Comparison of ENCODE assay signal across 8 cellular contexts in the genomic region with DNA sequence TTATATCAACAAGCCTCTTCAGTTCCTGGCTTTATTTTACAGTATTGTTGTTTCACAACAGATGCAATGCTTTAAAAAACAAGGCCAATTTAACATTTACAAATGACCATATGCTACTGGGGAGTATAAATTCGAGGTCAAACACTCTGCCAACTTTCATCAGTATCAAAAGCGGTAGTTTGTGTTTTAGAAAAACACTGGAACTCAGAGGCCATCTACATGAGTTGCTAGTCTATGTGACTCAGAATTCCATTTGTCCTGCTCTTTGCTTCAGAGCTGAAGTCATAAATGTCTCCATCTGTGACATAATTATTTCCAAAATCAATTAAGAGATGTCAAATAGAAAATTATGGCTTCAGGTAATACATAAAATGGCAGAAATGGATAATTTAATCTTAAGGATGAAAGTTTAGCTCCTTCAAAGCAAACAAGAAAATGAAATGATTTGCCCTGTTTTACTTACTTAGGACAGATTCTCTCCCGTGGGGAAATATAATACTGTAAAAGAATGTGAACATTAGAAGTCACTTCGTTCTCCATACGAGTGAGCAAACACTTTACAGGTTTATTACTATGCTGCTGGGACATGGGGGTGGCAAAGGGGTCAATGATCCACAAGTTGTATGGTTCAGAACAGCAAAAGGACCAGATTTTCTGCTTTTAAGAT. TPM values are rescaled to one million over a fixed set of nuclear protein-coding genes. Genes with fewer than 3 reads are reported as not detected.
A peak's percentile ranks its signal among the peaks of the same experiment; 100 is the strongest.
DNase-seq lines count a peak whose midpoint lies in the region; ATAC-seq, FAIRE-seq and TF ChIP-seq lines count a peak whose summit lies in the region.

No MANE protein-coding gene starts in this region.

- no peaks in the 10 kb centered on the region; the same call in 1 of the 2 replicates for H3K36me3 ChIP-seq in Panc1 (ENCODE audit: control insufficient read depth, insufficient read depth, low read length)

- H3K4me1 Mint-ChIP-seq in endothelial cell (ENCODE audit: unreplicated experiment): peaks cover 33% of the 10 kb centered on the region

- peak overlapping the region; percentile 70 for H3K4me3 Mint-ChIP-seq in endothelial cell (ENCODE audit: unreplicated experiment)

- DNase-seq in GM12892 (ENCODE audit: insufficient read length) (no peak), Panc1 (ENCODE audit: low read depth, low spot score) (no peak), endothelial cell (ENCODE audit: low spot score) (no peak), retinal pigment epithelial cell (ENCODE audit: low read depth) (no peak)
- DNase-seq in central memory CD4-positive, alpha-beta T cell: no peak

- intact Hi-C loops in Panc1 (cut with micrococcal nuclease; ENCODE audit: unreplicated experiment): no loop called here

- ATAC-seq in Panc1 (no peak), HG02759 (IDR thresholded peaks at IDR 0.05; ENCODE audit: unreplicated experiment) (no peak), HG03571 (IDR thresholded peaks at IDR 0.05; ENCODE audit: unreplicated experiment) (no peak), GM21529 (IDR thresholded peaks at IDR 0.05; ENCODE audit: unreplicated experiment) (no peak)

- CTCF ChIA-PET in Panc1 (lab: Charles Lee): no interaction called here

- peak overlapping the region; percentile 34 for H3K27ac Mint-ChIP-seq in endothelial cell (ENCODE audit: unreplicated experiment)

- no peaks in the 10 kb centered on the region for H3K9me3 Mint-ChIP-seq in endothelial cell (ENCODE audit: unreplicated experiment)

- TF ChIP-seq CTCF in Panc1 (IDR thresholded peaks at IDR 0.05) (no peak), endothelial cell (IDR thresholded peaks at IDR 0.05; ENCODE audit: unreplicated experiment) (no peak), retinal pigment epithelial cell (conservative IDR thresholded peaks at IDR 0.05; ENCODE audit: low read depth, low read length) (no peak)

- H3K9me3 ChIP-seq in Panc1 (ENCODE audit: control insufficient read depth, insufficient read depth, low read depth, low read length): no peaks in the 10 kb centered on the region

- H3K36me3 Mint-ChIP-seq in endothelial cell (ENCODE audit: low read depth, unreplicated experiment): peaks cover 9% of the 10 kb centered on the region

- peak; percentile 42 for FAIRE-seq in GM12892 (lab: Jason Lieb, UNC)

- H3K27me3 ChIP-seq in Panc1 (ENCODE audit: control insufficient read depth, insufficient read depth, low read length): no peaks in the 10 kb centered on the region

- TF ChIP-seq POLR2A in GM12892 (IDR thresholded peaks at IDR 0.05; ENCODE audit: low read depth, low read length): no peak

- in situ Hi-C loops in Panc1 (cut with HindIII; ENCODE audit: low pct_unique_long_range_greater_than_20kb, low sequenced_read_pairs): no loop called here

- peak overlapping the region in 1 of 2 experiments; percentile 77; a peak in 2 of 4 replicates for H3K4me3 ChIP-seq in Panc1 (ENCODE audit: low read depth in 2 of 2, low read length in 2 of 2)
- H3K4me3 ChIP-seq in retinal pigment epithelial cell (ENCODE audit: low read length): peak overlapping the region; percentile 99

- POLR2A ChIA-PET in Panc1 (lab: Charles Lee): no interaction called here

- BruUV-seq in Panc1 (replicated peaks; lab: Mats Ljungman, UMichigan): no TSS peak

- H3K27ac ChIP-seq in Panc1 (ENCODE audit: low read length): peak overlapping the region; percentile 29; the same call in 1 of the 2 replicates

- H3K27me3 Mint-ChIP-seq in endothelial cell (ENCODE audit: unreplicated experiment): peaks cover 15% of the 10 kb centered on the region

- H3K4me1 ChIP-seq in Panc1 (ENCODE audit: control insufficient read depth, insufficient read depth, low read length): peaks cover 12% of the 10 kb centered on the region

RNA-seq across cellular contexts. Expression of a gene that starts 3.7 kb away (rescaled TPM):
- 19.4 TPM for polyA plus RNA-seq in GM12892 (2012; ENCODE audit: missing spikeins)
- total RNA-seq in Panc1 (2021; ENCODE audit: unreplicated experiment) (29.0 TPM), endothelial cell (ENCODE audit: unreplicated experiment) (54.1 TPM)
- polyA plus RNA-seq in Panc1 (2012; ENCODE audit: insufficient read length): 17.2 TPM
